1 cellular context compared by ENCODE assay signal in the genomic region with DNA sequence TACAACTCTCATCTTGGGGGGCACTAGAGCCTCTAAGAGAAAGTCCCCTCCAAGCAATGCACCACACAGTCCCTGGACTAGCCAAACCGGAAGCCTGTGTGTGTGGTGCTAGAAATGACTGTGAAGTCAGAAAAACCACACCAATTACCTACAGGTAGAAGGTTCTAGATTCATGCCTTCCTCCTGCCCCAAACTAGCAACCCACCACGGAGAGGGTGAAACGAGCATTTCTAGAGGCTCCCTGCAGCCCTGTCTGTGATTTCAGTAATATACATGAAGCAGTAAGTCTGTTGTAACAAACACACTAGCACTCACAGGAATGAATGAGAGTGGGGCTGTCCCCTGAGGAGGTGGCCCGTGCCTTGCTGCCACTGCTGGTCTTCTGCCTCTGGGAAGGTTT.
TF ChIP-seq lines count a peak whose summit lies in the region.

No MANE protein-coding gene starts in this region.

TF ChIP-seq in GM12878, 131 proteins besides CTCF, POLR2A, EP300 and RAD21 (continued from another document and continues in another):
- TF ChIP-seq MYC (IDR thresholded peaks at IDR 0.05; ENCODE audit: insufficient read depth, insufficient read length, insufficient replicate concordance, low read length, severe bottlenecking) (no peak), RFX5 (IDR thresholded peaks at IDR 0.05; ENCODE audit: low read depth, low read length) (no peak), EZH2 (IDR thresholded peaks at IDR 0.05; ENCODE audit: borderline replicate concordance, control insufficient read depth, low read depth, low read length) (no peak), SMARCA5 (IDR thresholded peaks at IDR 0.05) (no peak), ATF7 (IDR thresholded peaks at IDR 0.05; ENCODE audit: low read depth) (no peak), YBX1 (IDR thresholded peaks at IDR 0.05) (no peak), CBX5 (IDR thresholded peaks at IDR 0.05; ENCODE audit: low read depth) (no peak), IKZF2 (IDR thresholded peaks at IDR 0.05) (peak; percentile 55 to 74), KDM1A (IDR thresholded peaks at IDR 0.05; ENCODE audit: borderline replicate concordance) (no peak), ZSCAN29 (IDR thresholded peaks at IDR 0.05) (no peak), POLR2AphosphoS2 (IDR thresholded peaks at IDR 0.05; ENCODE audit: low read depth, low read length) (no peak), IRF4 (IDR thresholded peaks at IDR 0.05; ENCODE audit: low read depth, low read length) (peak; percentile 84), SRF (IDR thresholded peaks at IDR 0.05; ENCODE audit: low read depth in 2 of 2, low read length in 2 of 2) (0 out of 4 replicates have a peak, but pooled peaks of 1 of the 2 experiments have one; percentile 14), TARDBP (IDR thresholded peaks at IDR 0.05; ENCODE audit: borderline replicate concordance) (0 out of 2 replicates have a peak, but pooled peaks have one; percentile 34), ZNF274 (IDR thresholded peaks at IDR 0.05; ENCODE audit: insufficient read depth, insufficient read length) (no peak), STAT1 (conservative IDR thresholded peaks at IDR 0.05) (no peak), ZNF24 (IDR thresholded peaks at IDR 0.05) (no peak), BHLHE40 (IDR thresholded peaks at IDR 0.05; ENCODE audit: borderline replicate concordance in 1 of 2, low read depth in 2 of 2, low read length in 1 of 2) (peak in 1 of 2 experiments; percentile 76; a peak in 1 of 4 replicates), KAT2A (conservative IDR thresholded peaks at IDR 0.05; ENCODE audit: control insufficient read depth, low read depth, low read length) (no peak), SPI1 (IDR thresholded peaks at IDR 0.05; ENCODE audit: borderline replicate concordance, insufficient read depth, low read depth, low read length) (0 out of 2 replicates have a peak, but pooled peaks have one; percentile 4), ETV6 (conservative IDR thresholded peaks at IDR 0.05 in 1 of 2, IDR thresholded peaks at IDR 0.05 in 1 of 2; ENCODE audit: borderline replicate concordance in 1 of 2, low read depth in 1 of 2) (peak in 1 of 2 experiments; percentile 74; a peak in 1 of 4 replicates), TBL1XR1 (IDR thresholded peaks at IDR 0.05; ENCODE audit: low read depth, low read length) (no peak), PAX5 (IDR thresholded peaks at IDR 0.05; ENCODE audit: borderline replicate concordance, low read depth, low read length) (peak; percentile 15; the same call in 1 of the 2 replicates), MTA2 (IDR thresholded peaks at IDR 0.05; ENCODE audit: low read depth) (peak; percentile 78), POU2F2 (IDR thresholded peaks at IDR 0.05; ENCODE audit: borderline replicate concordance, low read depth, low read length) (peak; percentile 25; the same call in 1 of the 3 replicates), JUND (IDR thresholded peaks at IDR 0.05; ENCODE audit: low read depth, low read length) (0 out of 2 replicates have a peak, but pooled peaks have one; percentile 46), RELA (IDR thresholded peaks at IDR 0.05; ENCODE audit: borderline replicate concordance, partially characterized antibody) (peak; percentile 13), IKZF1 (conservative IDR thresholded peaks at IDR 0.05) (peak; percentile 45; the same call in 1 of the 2 replicates), ZNF622 (IDR thresholded peaks at IDR 0.05) (no peak), TCF7 (IDR thresholded peaks at IDR 0.05; ENCODE audit: borderline replicate concordance) (0 out of 2 replicates have a peak, but pooled peaks have one; percentile 46), RUNX3 (IDR thresholded peaks at IDR 0.05; ENCODE audit: low read length) (peak; percentile 95), GATAD2B (conservative IDR thresholded peaks at IDR 0.05; ENCODE audit: low read depth) (0 out of 2 replicates have a peak, but pooled peaks have one; percentile 18), NBN (IDR thresholded peaks at IDR 0.05) (peak; percentile 38; the same call in 1 of the 2 replicates), NR2C1 (IDR thresholded peaks at IDR 0.05) (no peak), BACH1 (IDR thresholded peaks at IDR 0.05; ENCODE audit: borderline replicate concordance) (peak; percentile 29; the same call in 1 of the 2 replicates), CBX3 (IDR thresholded peaks at IDR 0.05; ENCODE audit: borderline replicate concordance, low read depth) (no peak), DPF2 (IDR thresholded peaks at IDR 0.05) (peak; percentile 59; the same call in 1 of the 2 replicates), CREB1 (IDR thresholded peaks at IDR 0.05; ENCODE audit: low read depth) (0 out of 2 replicates have a peak, but pooled peaks have one; percentile 19), EED (IDR thresholded peaks at IDR 0.05; ENCODE audit: low read depth) (peak; percentile 78), CBFB (IDR thresholded peaks at IDR 0.05; ENCODE audit: low read depth) (peak; percentile 59; the same call in 1 of the 2 replicates), JUNB (IDR thresholded peaks at IDR 0.05) (peak; percentile 74), POLR2AphosphoS5 (IDR thresholded peaks at IDR 0.05; ENCODE audit: low read length) (no peak), CREM (IDR thresholded peaks at IDR 0.05; ENCODE audit: low read depth) (peak; percentile 57; the same call in 1 of the 2 replicates), SUZ12 (IDR thresholded peaks at IDR 0.05; ENCODE audit: unreplicated experiment) (no peak), YY1 (IDR thresholded peaks at IDR 0.05; ENCODE audit: low read depth, low read length) (no peak), BCL11A (IDR thresholded peaks at IDR 0.05; ENCODE audit: low read depth, low read length) (peak; percentile 70; the same call in 1 of the 2 replicates), SP1 (IDR thresholded peaks at IDR 0.05; ENCODE audit: low read depth, low read length) (no peak)
- TF ChIP-seq, protein P1, sequence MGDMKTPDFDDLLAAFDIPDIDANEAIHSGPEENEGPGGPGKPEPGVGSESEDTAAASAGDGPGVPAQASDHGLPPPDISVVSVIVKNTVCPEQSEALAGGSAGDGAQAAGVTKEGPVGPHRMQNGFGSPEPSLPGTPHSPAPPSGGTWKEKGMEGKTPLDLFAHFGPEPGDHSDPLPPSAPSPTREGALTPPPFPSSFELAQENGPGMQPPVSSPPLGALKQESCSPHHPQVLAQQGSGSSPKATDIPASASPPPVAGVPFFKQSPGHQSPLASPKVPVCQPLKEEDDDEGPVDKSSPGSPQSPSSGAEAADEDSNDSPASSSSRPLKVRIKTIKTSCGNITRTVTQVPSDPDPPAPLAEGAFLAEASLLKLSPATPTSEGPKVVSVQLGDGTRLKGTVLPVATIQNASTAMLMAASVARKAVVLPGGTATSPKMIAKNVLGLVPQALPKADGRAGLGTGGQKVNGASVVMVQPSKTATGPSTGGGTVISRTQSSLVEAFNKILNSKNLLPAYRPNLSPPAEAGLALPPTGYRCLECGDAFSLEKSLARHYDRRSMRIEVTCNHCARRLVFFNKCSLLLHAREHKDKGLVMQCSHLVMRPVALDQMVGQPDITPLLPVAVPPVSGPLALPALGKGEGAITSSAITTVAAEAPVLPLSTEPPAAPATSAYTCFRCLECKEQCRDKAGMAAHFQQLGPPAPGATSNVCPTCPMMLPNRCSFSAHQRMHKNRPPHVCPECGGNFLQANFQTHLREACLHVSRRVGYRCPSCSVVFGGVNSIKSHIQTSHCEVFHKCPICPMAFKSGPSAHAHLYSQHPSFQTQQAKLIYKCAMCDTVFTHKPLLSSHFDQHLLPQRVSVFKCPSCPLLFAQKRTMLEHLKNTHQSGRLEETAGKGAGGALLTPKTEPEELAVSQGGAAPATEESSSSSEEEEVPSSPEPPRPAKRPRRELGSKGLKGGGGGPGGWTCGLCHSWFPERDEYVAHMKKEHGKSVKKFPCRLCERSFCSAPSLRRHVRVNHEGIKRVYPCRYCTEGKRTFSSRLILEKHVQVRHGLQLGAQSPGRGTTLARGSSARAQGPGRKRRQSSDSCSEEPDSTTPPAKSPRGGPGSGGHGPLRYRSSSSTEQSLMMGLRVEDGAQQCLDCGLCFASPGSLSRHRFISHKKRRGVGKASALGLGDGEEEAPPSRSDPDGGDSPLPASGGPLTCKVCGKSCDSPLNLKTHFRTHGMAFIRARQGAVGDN (IDR thresholded peaks at IDR 0.05) = 0 out of 2 replicates have a peak, but pooled peaks have one; percentile 40
- TF ChIP-seq, protein P2, sequence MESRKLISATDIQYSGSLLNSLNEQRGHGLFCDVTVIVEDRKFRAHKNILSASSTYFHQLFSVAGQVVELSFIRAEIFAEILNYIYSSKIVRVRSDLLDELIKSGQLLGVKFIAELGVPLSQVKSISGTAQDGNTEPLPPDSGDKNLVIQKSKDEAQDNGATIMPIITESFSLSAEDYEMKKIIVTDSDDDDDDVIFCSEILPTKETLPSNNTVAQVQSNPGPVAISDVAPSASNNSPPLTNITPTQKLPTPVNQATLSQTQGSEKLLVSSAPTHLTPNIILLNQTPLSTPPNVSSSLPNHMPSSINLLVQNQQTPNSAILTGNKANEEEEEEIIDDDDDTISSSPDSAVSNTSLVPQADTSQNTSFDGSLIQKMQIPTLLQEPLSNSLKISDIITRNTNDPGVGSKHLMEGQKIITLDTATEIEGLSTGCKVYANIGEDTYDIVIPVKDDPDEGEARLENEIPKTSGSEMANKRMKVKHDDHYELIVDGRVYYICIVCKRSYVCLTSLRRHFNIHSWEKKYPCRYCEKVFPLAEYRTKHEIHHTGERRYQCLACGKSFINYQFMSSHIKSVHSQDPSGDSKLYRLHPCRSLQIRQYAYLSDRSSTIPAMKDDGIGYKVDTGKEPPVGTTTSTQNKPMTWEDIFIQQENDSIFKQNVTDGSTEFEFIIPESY (IDR thresholded peaks at IDR 0.05) = no peak
- TF ChIP-seq, protein P3, sequence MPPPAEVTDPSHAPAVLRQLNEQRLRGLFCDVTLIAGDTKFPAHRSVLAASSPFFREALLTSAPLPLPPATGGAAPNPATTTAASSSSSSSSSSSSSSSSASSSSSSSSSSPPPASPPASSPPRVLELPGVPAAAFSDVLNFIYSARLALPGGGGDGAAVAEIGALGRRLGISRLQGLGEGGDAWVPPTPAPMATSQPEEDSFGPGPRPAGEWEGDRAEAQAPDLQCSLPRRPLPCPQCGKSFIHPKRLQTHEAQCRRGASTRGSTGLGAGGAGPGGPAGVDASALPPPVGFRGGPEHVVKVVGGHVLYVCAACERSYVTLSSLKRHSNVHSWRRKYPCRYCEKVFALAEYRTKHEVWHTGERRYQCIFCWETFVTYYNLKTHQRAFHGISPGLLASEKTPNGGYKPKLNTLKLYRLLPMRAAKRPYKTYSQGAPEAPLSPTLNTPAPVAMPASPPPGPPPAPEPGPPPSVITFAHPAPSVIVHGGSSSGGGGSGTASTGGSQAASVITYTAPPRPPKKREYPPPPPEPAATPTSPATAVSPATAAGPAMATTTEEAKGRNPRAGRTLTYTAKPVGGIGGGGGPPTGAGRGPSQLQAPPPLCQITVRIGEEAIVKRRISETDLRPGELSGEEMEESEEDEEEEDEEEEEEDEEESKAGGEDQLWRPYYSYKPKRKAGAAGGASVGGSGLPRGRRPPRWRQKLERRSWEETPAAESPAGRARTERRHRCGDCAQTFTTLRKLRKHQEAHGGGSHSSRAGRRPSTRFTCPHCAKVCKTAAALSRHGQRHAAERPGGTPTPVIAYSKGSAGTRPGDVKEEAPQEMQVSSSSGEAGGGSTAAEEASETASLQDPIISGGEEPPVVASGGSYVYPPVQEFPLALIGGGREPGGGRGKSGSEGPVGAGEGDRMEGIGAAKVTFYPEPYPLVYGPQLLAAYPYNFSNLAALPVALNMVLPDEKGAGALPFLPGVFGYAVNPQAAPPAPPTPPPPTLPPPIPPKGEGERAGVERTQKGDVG (CRISPR knock-in tag; IDR thresholded peaks at IDR 0.05) = no peak
- TF ChIP-seq, protein P4, sequence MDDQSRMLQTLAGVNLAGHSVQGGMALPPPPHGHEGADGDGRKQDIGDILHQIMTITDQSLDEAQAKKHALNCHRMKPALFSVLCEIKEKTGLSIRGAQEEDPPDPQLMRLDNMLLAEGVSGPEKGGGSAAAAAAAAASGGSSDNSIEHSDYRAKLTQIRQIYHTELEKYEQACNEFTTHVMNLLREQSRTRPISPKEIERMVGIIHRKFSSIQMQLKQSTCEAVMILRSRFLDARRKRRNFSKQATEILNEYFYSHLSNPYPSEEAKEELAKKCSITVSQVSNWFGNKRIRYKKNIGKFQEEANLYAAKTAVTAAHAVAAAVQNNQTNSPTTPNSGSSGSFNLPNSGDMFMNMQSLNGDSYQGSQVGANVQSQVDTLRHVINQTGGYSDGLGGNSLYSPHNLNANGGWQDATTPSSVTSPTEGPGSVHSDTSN (IDR thresholded peaks at IDR 0.05; ENCODE audit: insufficient replicate concordance, low read depth, low read length) = no peak
- TF ChIP-seq, protein P5, sequence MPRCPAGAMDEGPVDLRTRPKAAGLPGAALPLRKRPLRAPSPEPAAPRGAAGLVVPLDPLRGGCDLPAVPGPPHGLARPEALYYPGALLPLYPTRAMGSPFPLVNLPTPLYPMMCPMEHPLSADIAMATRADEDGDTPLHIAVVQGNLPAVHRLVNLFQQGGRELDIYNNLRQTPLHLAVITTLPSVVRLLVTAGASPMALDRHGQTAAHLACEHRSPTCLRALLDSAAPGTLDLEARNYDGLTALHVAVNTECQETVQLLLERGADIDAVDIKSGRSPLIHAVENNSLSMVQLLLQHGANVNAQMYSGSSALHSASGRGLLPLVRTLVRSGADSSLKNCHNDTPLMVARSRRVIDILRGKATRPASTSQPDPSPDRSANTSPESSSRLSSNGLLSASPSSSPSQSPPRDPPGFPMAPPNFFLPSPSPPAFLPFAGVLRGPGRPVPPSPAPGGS (IDR thresholded peaks at IDR 0.05; ENCODE audit: borderline replicate concordance, insufficient read depth, low read depth, low read length, poor library complexity, severe bottlenecking) = no peak
- TF ChIP-seq, protein P6, sequence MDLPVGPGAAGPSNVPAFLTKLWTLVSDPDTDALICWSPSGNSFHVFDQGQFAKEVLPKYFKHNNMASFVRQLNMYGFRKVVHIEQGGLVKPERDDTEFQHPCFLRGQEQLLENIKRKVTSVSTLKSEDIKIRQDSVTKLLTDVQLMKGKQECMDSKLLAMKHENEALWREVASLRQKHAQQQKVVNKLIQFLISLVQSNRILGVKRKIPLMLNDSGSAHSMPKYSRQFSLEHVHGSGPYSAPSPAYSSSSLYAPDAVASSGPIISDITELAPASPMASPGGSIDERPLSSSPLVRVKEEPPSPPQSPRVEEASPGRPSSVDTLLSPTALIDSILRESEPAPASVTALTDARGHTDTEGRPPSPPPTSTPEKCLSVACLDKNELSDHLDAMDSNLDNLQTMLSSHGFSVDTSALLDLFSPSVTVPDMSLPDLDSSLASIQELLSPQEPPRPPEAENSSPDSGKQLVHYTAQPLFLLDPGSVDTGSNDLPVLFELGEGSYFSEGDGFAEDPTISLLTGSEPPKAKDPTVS (IDR thresholded peaks at IDR 0.05; ENCODE audit: low read depth, low read length) = peak; percentile 90
- TF ChIP-seq, protein P7, sequence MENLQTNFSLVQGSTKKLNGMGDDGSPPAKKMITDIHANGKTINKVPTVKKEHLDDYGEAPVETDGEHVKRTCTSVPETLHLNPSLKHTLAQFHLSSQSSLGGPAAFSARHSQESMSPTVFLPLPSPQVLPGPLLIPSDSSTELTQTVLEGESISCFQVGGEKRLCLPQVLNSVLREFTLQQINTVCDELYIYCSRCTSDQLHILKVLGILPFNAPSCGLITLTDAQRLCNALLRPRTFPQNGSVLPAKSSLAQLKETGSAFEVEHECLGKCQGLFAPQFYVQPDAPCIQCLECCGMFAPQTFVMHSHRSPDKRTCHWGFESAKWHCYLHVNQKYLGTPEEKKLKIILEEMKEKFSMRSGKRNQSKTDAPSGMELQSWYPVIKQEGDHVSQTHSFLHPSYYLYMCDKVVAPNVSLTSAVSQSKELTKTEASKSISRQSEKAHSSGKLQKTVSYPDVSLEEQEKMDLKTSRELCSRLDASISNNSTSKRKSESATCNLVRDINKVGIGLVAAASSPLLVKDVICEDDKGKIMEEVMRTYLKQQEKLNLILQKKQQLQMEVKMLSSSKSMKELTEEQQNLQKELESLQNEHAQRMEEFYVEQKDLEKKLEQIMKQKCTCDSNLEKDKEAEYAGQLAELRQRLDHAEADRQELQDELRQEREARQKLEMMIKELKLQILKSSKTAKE (IDR thresholded peaks at IDR 0.05; ENCODE audit: low read depth, poor library complexity, severe bottlenecking) = peak; percentile 59
